In genomic region chr18:43882358-43882757, GRCh38 we compare ENCODE assay signal across 15 cellular contexts.
"Had no signal": no experiment of that assay in that cellular context is flagged by ENCODE, and none has a peak within 500 bp of the region (broad histone marks: within the 10 kb centered on the region; RNA-seq: fewer than 3 reads in every experiment).

No MANE protein-coding gene starts in this region.

- H3K27ac Mint-ChIP-seq: activated CD8-positive, alpha-beta T cell treated with anti-CD3 and anti-CD28 coated beads for 36 hours; T-cell had no signal

- H3K4me3 ChIP-seq: coronary artery, ovary, SK-N-MC, tibial artery had no signal

- H3K4me1 Mint-ChIP-seq: T-cell had no signal

- H3K27ac ChIP-seq: coronary artery, epithelial cell of prostate, ovary, SK-N-MC, tibial artery, VCaP had no signal

- H3K27me3 Mint-ChIP-seq: activated CD8-positive, alpha-beta T cell treated with anti-CD3 and anti-CD28 coated beads for 36 hours; T-cell had no signal

- DNase-seq: activated CD4-positive, alpha-beta T cell treated with anti-CD3 and anti-CD28 coated beads for 4 hours; activated CD8-positive, alpha-beta memory T cell treated with anti-CD3 and anti-CD28 coated beads, Interleukin-2, amount 50 U/mL, for 4 hours; activated CD8-positive, alpha-beta T cell treated with anti-CD3 and anti-CD28 coated beads for 36 hours; activated naive CD4-positive, alpha-beta T cell; effector memory CD4-positive, alpha-beta T cell; ovary; small intestine; T-cell; T1000; tibial artery had no signal

- H3K36me3 Mint-ChIP-seq: T-cell had no signal

- H3K4me3 Mint-ChIP-seq: activated CD8-positive, alpha-beta T cell treated with anti-CD3 and anti-CD28 coated beads for 36 hours; nephron; T-cell had no signal

- H3K9me3 Mint-ChIP-seq: activated CD8-positive, alpha-beta T cell treated with anti-CD3 and anti-CD28 coated beads for 36 hours; nephron had no signal

- H3K9me3 ChIP-seq: ovary, tibial artery had no signal

- H3K36me3 ChIP-seq: ovary, tibial artery had no signal

- ATAC-seq: activated CD8-positive, alpha-beta T cell treated with anti-CD3 and anti-CD28 coated beads for 36 hours; T-cell had no signal

- H3K27me3 ChIP-seq: ovary, tibial artery had no signal
